In the genomic region with DNA sequence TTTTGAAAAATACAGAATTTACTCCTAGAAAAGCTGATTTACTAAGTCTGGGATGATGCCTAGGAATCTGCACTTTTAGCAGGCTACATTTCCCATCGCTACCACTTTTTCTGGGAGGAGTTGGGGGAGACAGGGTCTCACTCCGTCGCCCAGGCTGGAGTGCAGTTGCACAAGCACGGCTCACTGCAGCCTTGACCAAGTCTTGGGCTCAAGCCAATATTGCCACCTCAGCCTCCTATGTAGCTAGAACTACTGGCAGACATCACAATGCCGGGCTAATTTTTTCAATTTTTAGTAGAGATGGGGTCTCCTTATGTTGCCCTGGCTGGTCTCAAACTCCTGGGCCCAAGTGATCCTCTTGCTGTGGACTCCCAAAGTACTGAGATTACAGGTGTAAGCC, we compare ENCODE assay signal across 18 cellular contexts.
"Had no signal": no experiment of that assay in that cellular context is flagged by ENCODE, and none has a peak within 500 bp of the region (broad histone marks: within the 10 kb centered on the region; RNA-seq: fewer than 3 reads in every experiment).

No MANE protein-coding gene starts in this region.

- H3K27ac ChIP-seq: dorsolateral prefrontal cortex, gastrocnemius medialis, lower lobe of right lung, right atrium auricular region, tibial artery had no signal

- H3K36me3 ChIP-seq: gastrocnemius medialis, lower lobe of right lung, right atrium auricular region, tibial artery had no signal

- H3K4me1 ChIP-seq: lower lobe of right lung, tibial artery had no signal

- H3K36me3 Mint-ChIP-seq: memory B cell had no signal

- H3K9me3 Mint-ChIP-seq: central memory CD8-positive, alpha-beta T cell; memory B cell; nephron had no signal

- DNase-seq: cortex of kidney; dorsolateral prefrontal cortex; effector CD8-positive, alpha-beta T cell; gastrocnemius medialis; glutamatergic neuron; lower lobe of right lung; posterior cingulate gyrus; small intestine; stimulated activated CD4-positive, alpha-beta T cell treated with anti-CD3 and anti-CD28 coated beads, Interleukin-12 subunit alpha, Interleukin-12 subunit beta, amount 100 ng/mL, for 4 hours; stimulated activated naive CD4-positive, alpha-beta T cell treated with Interleukin-2 at 50 U/mL for 16 hours; tibial artery had no signal

- H3K4me3 ChIP-seq: dorsolateral prefrontal cortex, gastrocnemius medialis, lower lobe of right lung, right atrium auricular region, tibial artery had no signal

- FAIRE-seq: endometrium, small intestine had no signal

- H3K27me3 ChIP-seq: dorsolateral prefrontal cortex, gastrocnemius medialis, right atrium auricular region, tibial artery had no signal

- H3K27me3 Mint-ChIP-seq: central memory CD8-positive, alpha-beta T cell; memory B cell had no signal

- ATAC-seq: esophagus mucosa, gastrocnemius medialis had no signal

- H3K27ac Mint-ChIP-seq: memory B cell, mesothelial cell of epicardium, nephron had no signal

- H3K4me3 Mint-ChIP-seq: central memory CD8-positive, alpha-beta T cell; memory B cell; mesothelial cell of epicardium; nephron had no signal

- H3K9me3 ChIP-seq: gastrocnemius medialis, lower lobe of right lung, right atrium auricular region, tibial artery had no signal

- H3K4me1 Mint-ChIP-seq: memory B cell had no signal
